Comparison of ENCODE assay signal across 8 cellular contexts in genomic region chr1:109099871-109100757, GRCh38. TPM values are rescaled to one million over a fixed set of nuclear protein-coding genes. Genes with fewer than 3 reads are reported as not detected.
A peak's percentile ranks its signal among the peaks of the same experiment; 100 is the strongest.
DNase-seq lines count a peak whose midpoint lies in the region; ATAC-seq, FAIRE-seq and TF ChIP-seq lines count a peak whose summit lies in the region.

No MANE protein-coding gene starts in this region.

- H3K27me3 ChIP-seq in psoas muscle (ENCODE audit: insufficient read depth in 3 of 3, low read length in 2 of 3) (no peaks in the 10 kb centered on the region), uterus (no peaks in the 10 kb centered on the region)

- H3K4me1 Mint-ChIP-seq in T-cell, result peaks cover 10 to 17% (median 13%) of the 10 kb centered on the region in 3 donors

- peak; percentile 96 for FAIRE-seq in GM12891 (lab: Jason Lieb, UNC)

- peak overlapping the region; percentile 96 to 97 for H3K27ac Mint-ChIP-seq in T-cell

- H3K4me1 ChIP-seq in psoas muscle (peaks cover 22% of the 10 kb centered on the region), uterus (peaks cover 0 to 4% of the 10 kb centered on the region in 2 donors)

- ATAC-seq in HG02840 (IDR thresholded peaks at IDR 0.05; ENCODE audit: low FRiP score, unreplicated experiment) (peak; percentile 88), T-cell (replicated peaks in 1 of 4) (peak; percentile 92 to 96 (median 94)), left ventricle myocardium superior (peak; percentile 98), psoas muscle (peak; percentile 98)

- no peaks in the 10 kb centered on the region for H3K9me3 ChIP-seq in psoas muscle
- no peaks in the 10 kb centered on the region for H3K9me3 ChIP-seq in uterus

- TF ChIP-seq CTCF in psoas muscle (IDR thresholded peaks at IDR 0.05), result peak; percentile 82
- TF ChIP-seq CTCF in uterus (IDR thresholded peaks at IDR 0.05), result peak; percentile 86 to 96 (median 90)

- peak overlapping the region; percentile 92 to 96 (median 94) for H3K4me3 Mint-ChIP-seq in T-cell

- no peaks in the 10 kb centered on the region for H3K9me3 Mint-ChIP-seq in T-cell

- H3K36me3 Mint-ChIP-seq in T-cell, result no peaks in the 10 kb centered on the region

- H3K4me3 ChIP-seq in psoas muscle (peak overlapping the region; percentile 75), uterus (peak overlapping the region; percentile 86 to 97)

- DNase-seq in GM12891 (ENCODE audit: insufficient read length, low spot score) (peak; percentile 91), NCI-H1436 treated with DMSO at 0.1 percent for 48 hours (lab: John Stamatoyannopoulos, UW) (peak; percentile 59), T-cell (peak; percentile 92 to 98 (median 96)), amniotic stem cell (lab: John Stamatoyannopoulos, UW) (peak; percentile 95), left ventricle myocardium superior (peak; percentile 97), psoas muscle (peak; percentile 96 to 99), uterus (peak; percentile 96 to 97)

- intact Hi-C loops in left ventricle myocardium superior (cut with micrococcal nuclease), result no loop called here
- intact Hi-C loops in psoas muscle (cut with DNase I), result loop anchor here (1.0 to 10.0 kb wide), 4 partner anchors 24 to 297 kb away; partner anchors contain the start of genes SARS1 (in 1 of the 2), SORT1 (in 1 of the 2) and TAF13 (in 1 of the 2)
- intact Hi-C loops in uterus (cut with DNase I; ENCODE audit: low total_unique reads), result no loop called here

- H3K36me3 ChIP-seq in psoas muscle (ENCODE audit: insufficient read depth in 1 of 2, low read depth in 1 of 2) (peaks cover 0 to 26% of the 10 kb centered on the region in 2 donors), uterus (no peaks in the 10 kb centered on the region)

- TF ChIP-seq POLR2A in GM12891 (IDR thresholded peaks at IDR 0.05; ENCODE audit: low read depth, low read length) (peak; percentile 100), uterus (IDR thresholded peaks at IDR 0.05) (peak; percentile 83 to 98)

- H3K27ac ChIP-seq in psoas muscle, result peak overlapping the region; percentile 97
- peak overlapping the region; percentile 96 to 98 for H3K27ac ChIP-seq in uterus

- CTCF ChIA-PET in T-cell (lab: Charles Lee), result interaction anchor here (0.6 to 2.6 kb wide), 22 partner anchors 8 to 474 kb away, joined by 3 to 73 read pairs (median 4); partner anchors contain the start of genes ELAPOR1 (in 2 of the 2), PRPF38B (in 1 of the 2), SARS1 (in 1 of the 2) and TAF13 (in 1 of the 2)

- 0% methylated on average over 76 to 79 of the region's 79 CpGs for WGBS in psoas muscle, 3 donors

- H3K27me3 Mint-ChIP-seq in T-cell, result no peaks in the 10 kb centered on the region

- POLR2A ChIA-PET in T-cell (lab: Charles Lee), result interaction anchor here (0.5 to 1.6 kb wide), 20 partner anchors 8 to 461 kb away, joined by 3 to 11 read pairs (median 5); partner anchors contain the start of genes TAF13 (in 2 of the 2), TMEM167B (in 2 of the 2), ELAPOR1 (in 1 of the 2) and PRPF38B (in 1 of the 2)

TF ChIP-seq in GM12891, 5 proteins besides CTCF, POLR2A, EP300 and RAD21:
- TF ChIP-seq PAX5 (IDR thresholded peaks at IDR 0.05; ENCODE audit: insufficient read depth, low read length, severe bottlenecking), result peak; percentile 21
- TF ChIP-seq SPI1 (IDR thresholded peaks at IDR 0.05; ENCODE audit: low read depth, low read length), result peak; percentile 69
- peak; percentile 99 for TF ChIP-seq POU2F2 (IDR thresholded peaks at IDR 0.05; ENCODE audit: low read depth, low read length)
- TF ChIP-seq TAF1 (IDR thresholded peaks at IDR 0.05; ENCODE audit: low read depth, low read length), result peak; percentile 97
- peak; percentile 100 for TF ChIP-seq POLR2AphosphoS5 (IDR thresholded peaks at IDR 0.05; ENCODE audit: low read depth, low read length)

RNA-seq across cellular contexts. Expression of gene TMEM167B, which starts 9.6 kb away (rescaled TPM):
- polyA plus RNA-seq in GM12891 (2012; ENCODE audit: low read depth, missing spikeins), result 19.4 TPM
- 10 to 100 TPM; 33.2 to 55.1 (median 37.1) TPM for total RNA-seq in T-cell
- 31.5 TPM for total RNA-seq in left ventricle myocardium superior
- 10 to 100 TPM; 27.2 to 56.0 (median 34.0) TPM for total RNA-seq in psoas muscle
- polyA plus RNA-seq in psoas muscle, result 10 to 100 TPM; 19.8 to 39.1 (median 20.2) TPM
- 10 to 100 TPM; 10.2 to 56.2 (median 36.4) TPM for total RNA-seq in uterus

RNA-seq across cellular contexts. Expression of gene ELAPOR1, which starts 13.8 kb away (rescaled TPM):
- polyA plus RNA-seq in GM12891 (2012; ENCODE audit: low read depth, missing spikeins), result 0.04 TPM
- total RNA-seq in T-cell (10 to 100 TPM in 4 of 5 donors, 1 to 10 TPM in 1; 8.1 to 21.4 (median 16.1) TPM), left ventricle myocardium superior (0.30 TPM), psoas muscle (under 1 TPM; 0.11 to 0.46 (median 0.32) TPM), uterus (10 to 100 TPM in 1 of 4 donors, 1 to 10 TPM in 2, under 1 TPM in 1; 0.29 to 51.2 (median 2.8) TPM)
- polyA plus RNA-seq in psoas muscle, result under 1 TPM in 2 of 3 donors, not detected in 1; 0.03 to 0.05 TPM

RNA-seq across cellular contexts. Expression of gene TAF13, which starts 24.3 kb away (rescaled TPM):
- 23.0 TPM for polyA plus RNA-seq in GM12891 (2012; ENCODE audit: low read depth, missing spikeins)
- total RNA-seq in T-cell (10 to 100 TPM in 2 of 5 donors, 1 to 10 TPM in 3; 8.7 to 19.4 (median 9.7) TPM), left ventricle myocardium superior (62.4 TPM), psoas muscle (10 to 100 TPM; 61.5 to 89.9 (median 72.9) TPM), uterus (10 to 100 TPM in 3 of 4 donors, 1 to 10 TPM in 1; 2.0 to 56.3 (median 25.7) TPM)
- 100 to 1,000 TPM in 2 of 3 donors, 10 to 100 TPM in 1; 74.3 to 228 (median 120) TPM for polyA plus RNA-seq in psoas muscle

RNA-seq across cellular contexts. Expression of gene WDR47, which starts 58.2 kb away (rescaled TPM):
- 3.0 TPM for polyA plus RNA-seq in GM12891 (2012; ENCODE audit: low read depth, missing spikeins)
- total RNA-seq in T-cell, result 10 to 100 TPM; 13.6 to 18.2 (median 17.9) TPM
- total RNA-seq in left ventricle myocardium superior, result 16.6 TPM
- 10 to 100 TPM; 13.9 to 16.3 (median 14.9) TPM for total RNA-seq in psoas muscle
- polyA plus RNA-seq in psoas muscle, result 10 to 100 TPM in 1 of 3 donors, 1 to 10 TPM in 2; 5.7 to 19.6 (median 7.4) TPM
- total RNA-seq in uterus, result 10 to 100 TPM; 10.5 to 54.7 (median 27.2) TPM

Comparison
In these comparisons a context has a peak if more than half of its experiments do, and no peak if none do; other contexts are left out.
1. Peak in every context shown above with its lines: DNase-seq, ATAC-seq, H3K4me3 ChIP-seq and H3K27ac ChIP-seq.
2. intact Hi-C loops: an anchor here in psoas muscle (1.0 to 10.0 kb wide); none called in left ventricle myocardium superior and uterus.